In genomic region chr6:158321960-158322359, GRCh38 we compare ENCODE assay signal across 1 cellular context.
TF ChIP-seq lines count a peak whose summit lies in the region.

No MANE protein-coding gene starts in this region.

TF ChIP-seq in K562, 482 proteins besides CTCF, POLR2A, EP300 and RAD21 (continued from another document):
- TF ChIP-seq JUND (IDR thresholded peaks at IDR 0.05; ENCODE audit: borderline replicate concordance, low read depth, low read length), result no peak
- peak; percentile 55; the same call in 1 of the 3 replicates for TF ChIP-seq JUND (tag; IDR thresholded peaks at IDR 0.05; ENCODE audit: borderline replicate concordance, low read depth, low read length)
TF ChIP-seq in K562: peak in this region for 3.
